ENCODE assay signal across 12 cellular contexts in the genomic region with DNA sequence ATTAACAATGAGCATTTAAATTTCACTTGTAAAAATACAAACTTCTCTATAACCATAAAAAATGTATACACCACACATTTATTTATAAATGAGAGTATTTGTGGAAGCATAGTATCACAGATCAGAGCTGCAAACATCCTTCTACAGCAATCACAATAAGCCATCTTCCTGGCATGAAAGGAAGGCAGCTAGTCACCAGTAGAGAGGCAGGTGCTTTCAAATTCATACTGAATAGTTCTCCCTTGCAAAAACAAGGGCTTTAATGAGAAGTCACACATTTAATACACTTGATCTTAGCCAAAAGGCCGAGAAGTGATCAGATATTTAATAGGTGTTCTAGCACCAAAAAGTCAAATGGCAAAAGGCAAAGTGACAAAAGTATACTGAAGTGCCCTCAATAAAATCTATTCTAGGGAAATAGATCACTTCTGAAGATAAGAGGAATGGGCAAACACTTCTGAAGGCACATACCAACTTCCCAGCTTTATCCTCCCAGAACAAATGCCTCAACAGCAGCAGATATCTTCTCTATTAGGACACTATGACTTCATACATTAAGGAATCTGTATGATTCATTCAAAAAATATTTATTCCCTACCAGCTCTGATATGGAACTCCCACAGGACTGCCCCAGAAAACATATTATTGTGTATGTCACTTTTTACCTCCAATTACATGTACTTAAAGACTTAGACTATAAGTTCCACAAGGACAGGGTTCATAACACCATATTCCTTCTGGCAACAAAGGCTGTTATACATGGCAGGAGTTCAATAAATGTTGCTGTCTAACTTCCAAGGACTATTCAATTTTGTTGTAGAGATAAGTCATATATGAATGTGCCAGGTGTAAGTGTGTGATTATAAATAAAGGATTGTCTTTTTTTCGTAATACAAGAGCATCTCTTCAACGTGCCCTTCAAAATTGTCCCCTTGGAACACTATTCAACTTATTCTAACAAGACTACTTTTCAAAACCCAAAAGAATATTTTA. TPM values are rescaled to one million over a fixed set of nuclear protein-coding genes. Genes with fewer than 3 reads are reported as not detected.
DNase-seq lines count a peak whose midpoint lies in the region; ATAC-seq, FAIRE-seq and TF ChIP-seq lines count a peak whose summit lies in the region.
"Had no signal": no experiment of that assay in that cellular context is flagged by ENCODE, and none has a peak within 500 bp of the region (broad histone marks: within the 10 kb centered on the region; RNA-seq: fewer than 3 reads in every experiment).

No MANE protein-coding gene starts in this region.

- H2AFZ ChIP-seq in astrocyte (ENCODE audit: low read depth, low read length) (no peak overlapping the region), keratinocyte (ENCODE audit: control insufficient read depth, low read length) (no peak overlapping the region)

- no peak overlapping the region for H3K4me3 Mint-ChIP-seq in astrocyte (ENCODE audit: unreplicated experiment)

- peaks cover 47% of the 10 kb centered on the region for H3K4me1 Mint-ChIP-seq in astrocyte (ENCODE audit: low read depth, unreplicated experiment)

- no peaks in the 10 kb centered on the region for H3K9me3 Mint-ChIP-seq in astrocyte (ENCODE audit: unreplicated experiment)

- peaks cover 3% of the 10 kb centered on the region for H3K36me3 ChIP-seq in astrocyte (ENCODE audit: insufficient read depth, low read length)
- peaks cover 3 to 6% of the 10 kb centered on the region in 2 experiments for H3K36me3 ChIP-seq in keratinocyte (ENCODE audit: control insufficient read depth in 2 of 2, extremely low read depth in 1 of 2, insufficient read depth in 2 of 2, low read length in 2 of 2)

- peak overlapping the region; percentile 84 for H3K27ac ChIP-seq in astrocyte (ENCODE audit: low read depth, low read length)
- peak overlapping the region; percentile 35 for H3K27ac ChIP-seq in keratinocyte (ENCODE audit: control insufficient read depth, insufficient read depth, low read length)
- H3K27ac ChIP-seq: BLaER1 treated with 17β-estradiol and CSF1 and Interleukin-3, amounts not matched to agents 10 nM and 100 nM; neutrophil had no signal

- FAIRE-seq in astrocyte (lab: Jason Lieb, UNC) = peak; percentile 98
- peak; percentile 68 for FAIRE-seq in keratinocyte (lab: Jason Lieb, UNC)

- H3K36me3 Mint-ChIP-seq in astrocyte (ENCODE audit: low read depth, unreplicated experiment) = peaks cover 2% of the 10 kb centered on the region

- peaks cover 3% of the 10 kb centered on the region for H3K9me1 ChIP-seq in keratinocyte (ENCODE audit: control insufficient read depth, extremely low read depth, insufficient read depth, low read length)

- no peak for TF ChIP-seq CTCF in astrocyte (IDR thresholded peaks at IDR 0.05; ENCODE audit: insufficient read depth, low read depth, low read length)
- TF ChIP-seq CTCF in keratinocyte (optimal IDR thresholded peaks at IDR 0.05 in 1 of 3, IDR thresholded peaks at IDR 0.05 in 1 of 3, conservative IDR thresholded peaks at IDR 0.05 in 1 of 3; ENCODE audit: extremely low read depth in 1 of 3, insufficient read depth in 2 of 3, low read length in 3 of 3) = no peak
- TF ChIP-seq CTCF in GM10266 (IDR thresholded peaks at IDR 0.05; ENCODE audit: control insufficient read depth, insufficient read depth, low read depth, missing control alignments) = no peak

- H4K20me1 ChIP-seq in astrocyte (ENCODE audit: insufficient read depth, low read length) = no peaks in the 10 kb centered on the region
- H4K20me1 ChIP-seq in keratinocyte (ENCODE audit: control insufficient read depth, extremely low read depth, insufficient read depth, low read length) = no peaks in the 10 kb centered on the region

- dilution Hi-C loops in keratinocyte (cut with MboI; ENCODE audit: extremely low pct_ligation_motif_present, low sequenced_read_pairs) = no loop called here

- H3K4me2 ChIP-seq in astrocyte (ENCODE audit: low read length) (peak overlapping the region; percentile 76), keratinocyte (ENCODE audit: control insufficient read depth, extremely low read depth, insufficient read depth, low read depth, low read length) (peak overlapping the region; percentile 53)
- H3K4me2 ChIP-seq: BLaER1 treated with 17β-estradiol and CSF1 and Interleukin-3, amounts not matched to agents 10 nM and 100 nM had no signal

- H3K9me3 ChIP-seq in astrocyte (ENCODE audit: insufficient read depth, low read depth, low read length) (no peaks in the 10 kb centered on the region), keratinocyte (ENCODE audit: control insufficient read depth, low read depth, low read length) (no peaks in the 10 kb centered on the region)
- H3K9me3 ChIP-seq: BLaER1 treated with 17β-estradiol and CSF1 and Interleukin-3, amounts not matched to agents 10 nM and 100 nM; neutrophil had no signal

- H3K27ac Mint-ChIP-seq in astrocyte (ENCODE audit: unreplicated experiment) = peak overlapping the region; percentile 95

- H3K27me3 ChIP-seq in astrocyte (ENCODE audit: insufficient read depth, low read length) (no peaks in the 10 kb centered on the region), keratinocyte (ENCODE audit: control insufficient read depth, extremely low read depth, insufficient read depth, low read length) (no peaks in the 10 kb centered on the region)
- H3K27me3 ChIP-seq: BLaER1 treated with 17β-estradiol and CSF1 and Interleukin-3, amounts not matched to agents 10 nM and 100 nM; neutrophil had no signal

- H3K4me3 ChIP-seq in astrocyte (ENCODE audit: insufficient read depth, low read depth, low read length) (peak overlapping the region; percentile 14), keratinocyte (ENCODE audit: control insufficient read depth in 2 of 3, extremely low read depth in 1 of 3, insufficient read depth in 2 of 3, low read depth in 1 of 3, low read length in 3 of 3) (peak overlapping the region in 1 of 3 experiments; percentile 32)
- H3K4me3 ChIP-seq: BLaER1 treated with 17β-estradiol and CSF1 and Interleukin-3, amounts not matched to agents 10 nM and 100 nM had no signal

- DNase-seq in 8988T (peak; percentile 11), HS-27A (ENCODE audit: low read depth) (peak; percentile 72), astrocyte (ENCODE audit: low read depth) (peak; percentile 90), keratinocyte (ENCODE audit: low read depth, low spot score) (no peak), GM10266 (ENCODE audit: extremely low spot score) (no peak), NCI-H82 treated with DMSO at 0.1 percent for 48 hours (lab: John Stamatoyannopoulos, UW; ENCODE audit: unreplicated experiment) (no peak)
- DNase-seq: NCI-H2081 treated with DMSO at 0.1 percent for 48 hours; stimulated activated naive CD8-positive, alpha-beta T cell treated with anti-CD3 and anti-CD28 coated beads, Interleukin-15, Interleukin-2, amounts not matched to agents 100 U/mL and 50 U/mL, for 24 hours had no signal

- ATAC-seq in HG02623 (IDR thresholded peaks at IDR 0.05; ENCODE audit: unreplicated experiment) (no peak), GM21737 (IDR thresholded peaks at IDR 0.05; ENCODE audit: unreplicated experiment) (no peak)
- ATAC-seq: stimulated activated naive CD8-positive, alpha-beta T cell treated with anti-CD3 and anti-CD28 coated beads, Interleukin-15, Interleukin-2, amounts not matched to agents 100 U/mL and 50 U/mL, for 24 hours had no signal

- peaks cover 68% of the 10 kb centered on the region for H3K79me2 ChIP-seq in astrocyte (ENCODE audit: insufficient read depth, low read length)
- H3K79me2 ChIP-seq in keratinocyte (ENCODE audit: control insufficient read depth, insufficient read depth, low read length) = peaks cover 62% of the 10 kb centered on the region

- no peaks in the 10 kb centered on the region for H3K27me3 Mint-ChIP-seq in astrocyte (ENCODE audit: low read depth, unreplicated experiment)

- peak overlapping the region; percentile 64 for H3K9ac ChIP-seq in astrocyte (ENCODE audit: low read length)
- no peak overlapping the region for H3K9ac ChIP-seq in keratinocyte (ENCODE audit: control insufficient read depth, extremely low read depth, insufficient read depth, low read length)
- H3K9ac ChIP-seq: BLaER1 treated with 17β-estradiol and CSF1 and Interleukin-3, amounts not matched to agents 10 nM and 100 nM had no signal

- H3K4me1 ChIP-seq in astrocyte (ENCODE audit: insufficient read depth, low read length) (peaks cover 15% of the 10 kb centered on the region), keratinocyte (ENCODE audit: control insufficient read depth, extremely low read depth, insufficient read depth, low read length) (peaks cover 35% of the 10 kb centered on the region)
- H3K4me1 ChIP-seq: BLaER1 treated with 17β-estradiol and CSF1 and Interleukin-3, amounts not matched to agents 10 nM and 100 nM had no signal

RNA-seq across cellular contexts. Expression of a gene that starts 31.7 kb away (rescaled TPM):
- total RNA-seq in astrocyte = 109 and 110 TPM in 2 replicates
- polyA plus RNA-seq in keratinocyte = 105 to 145 TPM (median 129 TPM) in 3 replicates
- polyA plus RNA-seq in keratinocyte (2011; ENCODE audit: low read depth) = 41.9 TPM
- polyA plus RNA-seq in keratinocyte (2011; cell fraction: cytosol; rRNA removed) = 111 and 193 TPM in 2 replicates
- 76.6 and 79.3 TPM in 2 replicates for polyA plus RNA-seq in keratinocyte (2011; cell fraction: nucleus; rRNA removed)
- 59.1 and 87.3 TPM in 2 replicates for polyA plus RNA-seq in keratinocyte (2012; ENCODE audit: low replicate concordance)
- polyA minus RNA-seq in keratinocyte = 131 to 227 TPM (median 175 TPM) in 3 replicates
- 58.1 TPM for polyA minus RNA-seq in keratinocyte (2011; cell fraction: cytosol; rRNA and poly(A)+ RNA removed)
- 60.0 and 115 TPM in 2 replicates for polyA minus RNA-seq in keratinocyte (2011; cell fraction: nucleus; rRNA and poly(A)+ RNA removed)

Comparison
In these comparisons a context has a peak if more than half of its experiments do, and no peak if none do; other contexts are left out.
1. DNase-seq: peak in 8988T (single experiment), HS-27A (single experiment) and astrocyte (single experiment); none in keratinocyte (single experiment), GM10266 (single experiment) and NCI-H82 treated with DMSO at 0.1 percent for 48 hours (single experiment).